ENCODE assay signal across 20 cellular contexts in the genomic region with DNA sequence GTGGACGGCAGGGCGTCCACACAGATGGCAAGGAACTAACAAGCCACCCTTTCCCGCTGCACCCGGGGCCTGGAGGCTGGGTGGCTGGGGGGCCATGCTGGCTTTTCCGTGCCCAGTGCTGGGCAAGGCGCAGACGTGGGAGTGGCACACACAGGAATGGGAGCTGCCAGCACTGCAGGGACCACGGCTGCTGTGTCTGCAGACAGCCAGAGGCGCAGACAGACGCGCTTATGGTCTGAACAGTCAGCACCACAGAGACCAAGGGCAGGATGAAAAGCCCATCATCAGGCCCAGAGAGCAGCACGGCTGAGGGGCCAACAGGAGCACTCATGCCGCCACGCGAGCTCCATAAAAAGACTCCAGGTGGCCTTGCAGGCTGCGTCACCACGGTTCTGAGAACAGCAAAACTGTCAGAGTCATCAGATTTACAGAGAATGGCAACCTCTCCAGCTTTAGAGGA. TPM values are rescaled to one million over a fixed set of nuclear protein-coding genes. Genes with fewer than 3 reads are reported as not detected.
A peak's percentile ranks its signal among the peaks of the same experiment; 100 is the strongest.
DNase-seq lines count a peak whose midpoint lies in the region; ATAC-seq and TF ChIP-seq lines count a peak whose summit lies in the region.
"Had no signal": no experiment of that assay in that cellular context is flagged by ENCODE, and none has a peak within 500 bp of the region (broad histone marks: within the 10 kb centered on the region; RNA-seq: fewer than 3 reads in every experiment).

No MANE protein-coding gene starts in this region.

- peak overlapping the region; percentile 43 for H3K27ac Mint-ChIP-seq in T-helper 17 cell

- H3K27ac ChIP-seq in KMS-11, result peak overlapping the region; percentile 87
- H3K27ac ChIP-seq: tibial nerve had no signal

- H2AFZ ChIP-seq in KMS-11 (ENCODE audit: low read depth), result peak overlapping the region; percentile 20

- peak overlapping the region; percentile 70 for H3K4me2 ChIP-seq in KMS-11

- intact Hi-C loops in sciatic nerve (cut with DNase I), result no loop called here

- no peak overlapping the region for H3K4me3 Mint-ChIP-seq in T-helper 17 cell

- peaks cover 6% of the 10 kb centered on the region for H3K4me1 Mint-ChIP-seq in T-helper 17 cell

- H3K79me2 ChIP-seq in KMS-11 (ENCODE audit: insufficient read depth, low read depth), result no peaks in the 10 kb centered on the region

- H3K36me3 Mint-ChIP-seq in T-helper 17 cell (ENCODE audit: low read depth), result no peaks in the 10 kb centered on the region

- DNase-seq in DMS153 (lab: John Stamatoyannopoulos, UW), result peak; percentile 46
- DNase-seq in T-helper 17 cell, result no peak
- DNase-seq in left kidney (ENCODE audit: low read depth, low spot score), result peak; percentile 24
- no peak for DNase-seq in sciatic nerve (ENCODE audit: low spot score)
- DNase-seq in activated CD4-positive, alpha-beta T cell treated with anti-CD3 and anti-CD28 coated beads, Interleukin-2, amount 50 U/mL, for 48 hours, result no peak
- DNase-seq: activated CD4-positive, alpha-beta T cell treated with anti-CD3 and anti-CD28 coated beads for 48 hours; activated CD8-positive, alpha-beta memory T cell treated with anti-CD3 and anti-CD28 coated beads, Interleukin-2, amount 50 U/mL, for 48 hours; activated gamma-delta T cell; central memory CD4-positive, alpha-beta T cell; KG1; NCI-H1105; NCI-H446; stimulated activated CD4-positive, alpha-beta T cell treated with anti-CD3 and anti-CD28 coated beads, Interleukin-15, amount 100 ng/mL, for 24 hours; SW 1271 had no signal

- no peaks in the 10 kb centered on the region for H4K20me1 ChIP-seq in KMS-11 (ENCODE audit: insufficient read depth)

- H3K4me1 ChIP-seq in KMS-11 (ENCODE audit: low read depth, poor library complexity, severe bottlenecking), result peaks cover 40% of the 10 kb centered on the region
- H3K4me1 ChIP-seq: tibial nerve had no signal

- H3K27me3 ChIP-seq in KMS-11 (ENCODE audit: insufficient read depth, low read depth), result no peaks in the 10 kb centered on the region
- H3K27me3 ChIP-seq: tibial nerve had no signal

- no peaks in the 10 kb centered on the region for H3K9me3 ChIP-seq in T-helper 17 cell (ENCODE audit: control insufficient read depth, low read length, poor library complexity, severe bottlenecking)
- H3K9me3 ChIP-seq: tibial nerve had no signal

- TF ChIP-seq CTCF in KMS-11 (conservative IDR thresholded peaks at IDR 0.05; ENCODE audit: low read depth, low read length), result no peak

- no peaks in the 10 kb centered on the region for H3K27me3 Mint-ChIP-seq in T-helper 17 cell

- no peaks in the 10 kb centered on the region; the same call in 1 of the 2 replicates for H3K36me3 ChIP-seq in KMS-11 (ENCODE audit: insufficient read depth)

- ATAC-seq in T-helper 17 cell, result no peak
- no peak for ATAC-seq in sciatic nerve
- no peak for ATAC-seq in HG03571 (IDR thresholded peaks at IDR 0.05; ENCODE audit: unreplicated experiment)
- ATAC-seq: right cardiac atrium had no signal

- peak overlapping the region; percentile 58 for H3K9ac ChIP-seq in KMS-11

- no peak overlapping the region for H3K4me3 ChIP-seq in KMS-11 (IDR thresholded peaks at IDR 0.05; ENCODE audit: insufficient read depth, low read depth, low read length)
- H3K4me3 ChIP-seq: tibial nerve had no signal

RNA-seq across cellular contexts. Expression of gene PDIA2, which starts 24.0 kb away (rescaled TPM):
- under 1 TPM in 1 of 2 donors, not detected in 1; 0.99 TPM for total RNA-seq in T-helper 17 cell
- 0.85 TPM for total RNA-seq in sciatic nerve
- total RNA-seq: osteoblast had no signal

RNA-seq across cellular contexts. Expression of gene ARHGDIG, which starts 26.6 kb away (rescaled TPM):
- not detected for total RNA-seq in T-helper 17 cell
- total RNA-seq in sciatic nerve, result 0.94 TPM
- total RNA-seq: lower leg skin, osteoblast, tibial nerve had no signal

RNA-seq across cellular contexts. Expression of gene RGS11, which starts 31.2 kb away (rescaled TPM):
- total RNA-seq in T-helper 17 cell (not detected), sciatic nerve (48.9 TPM)

RNA-seq across cellular contexts. Expression of gene AXIN1, which starts 45.6 kb away (rescaled TPM):
- total RNA-seq in T-helper 17 cell (10 to 100 TPM; 38.9 to 42.5 TPM), sciatic nerve (20.1 TPM)

Comparison
In these comparisons a context has a peak if more than half of its experiments do, and no peak if none do; other contexts are left out.
1. DNase-seq: peak in DMS153 (single experiment) and left kidney (single experiment); none in T-helper 17 cell (0 of 3), sciatic nerve (single experiment) and activated CD4-positive, alpha-beta T cell treated with anti-CD3 and anti-CD28 coated beads, Interleukin-2, amount 50 U/mL, for 48 hours (0 of 2).
2. RNA of gene RGS11, which starts 31.2 kb away (total RNA-seq): 48.9 TPM in sciatic nerve (single experiment); not detected in T-helper 17 cell; every median in the first group is over 10 times any median in the second.